ENCODE assay signal across 19 cellular contexts in genomic region chr7:43038229-43038628, GRCh38.
DNase-seq lines count a peak whose midpoint lies in the region; ATAC-seq, FAIRE-seq and TF ChIP-seq lines count a peak whose summit lies in the region.
"Had no signal": no experiment of that assay in that cellular context is flagged by ENCODE, and none has a peak within 500 bp of the region (broad histone marks: within the 10 kb centered on the region; RNA-seq: fewer than 3 reads in every experiment).

No MANE protein-coding gene starts in this region.

- H3K4me1 Mint-ChIP-seq in chondrocyte (ENCODE audit: low read depth): peaks cover 2% of the 10 kb centered on the region
- no peaks in the 10 kb centered on the region for H3K4me1 Mint-ChIP-seq in naive thymus-derived CD8-positive, alpha-beta T cell
- H3K4me1 Mint-ChIP-seq: naive B cell had no signal

- H3K79me2 ChIP-seq in mesendoderm (ENCODE audit: control insufficient read depth, insufficient read depth, low read length): no peaks in the 10 kb centered on the region

- H3K27me3 ChIP-seq in BJ (ENCODE audit: control insufficient read depth, insufficient read depth, low read length) (no peaks in the 10 kb centered on the region; the same call in 1 of the 2 replicates), mesendoderm (ENCODE audit: insufficient read depth, low read length, poor library complexity) (no peaks in the 10 kb centered on the region)
- H3K27me3 ChIP-seq: BLaER1 had no signal

- no peak overlapping the region for H4K5ac ChIP-seq in mesendoderm (ENCODE audit: low read length)

- H3K4me3 Mint-ChIP-seq in chondrocyte (ENCODE audit: unreplicated experiment): no peak overlapping the region
- no peak overlapping the region for H3K4me3 Mint-ChIP-seq in naive thymus-derived CD8-positive, alpha-beta T cell
- H3K4me3 Mint-ChIP-seq: activated CD4-positive, alpha-beta memory T cell treated with anti-CD3 and anti-CD28 coated beads for 36 hours; naive B cell had no signal

- FAIRE-seq in RCC 7860 (lab: Jason Lieb, UNC): no peak
- FAIRE-seq: TTC549 had no signal

- H3K27ac Mint-ChIP-seq in chondrocyte (ENCODE audit: unreplicated experiment): peak overlapping the region; percentile 6
- no peak overlapping the region for H3K27ac Mint-ChIP-seq in naive thymus-derived CD8-positive, alpha-beta T cell
- H3K27ac Mint-ChIP-seq: activated CD4-positive, alpha-beta memory T cell treated with anti-CD3 and anti-CD28 coated beads for 36 hours had no signal

- H2BK15ac ChIP-seq in mesendoderm (replicated peaks; ENCODE audit: low read depth): no peak overlapping the region

- no peak overlapping the region for H3K9ac ChIP-seq in mesendoderm (ENCODE audit: low read length)
- H3K9ac ChIP-seq: BLaER1 had no signal

- TF ChIP-seq CTCF in BJ (IDR thresholded peaks at IDR 0.05; ENCODE audit: insufficient read depth, low read depth, low read length): no peak
- no peak for TF ChIP-seq CTCF in chondrocyte (IDR thresholded peaks at IDR 0.05)

- no peak overlapping the region for H3K23ac ChIP-seq in mesendoderm (ENCODE audit: low read length)

- no peak overlapping the region for H2AK5ac ChIP-seq in mesendoderm (ENCODE audit: low read length)

- H3K4me2 ChIP-seq in mesendoderm (ENCODE audit: low read length): no peak overlapping the region
- H3K4me2 ChIP-seq: BLaER1 had no signal

- CTCF ChIA-PET in BJ (lab: Yijun Ruan, JAX): interaction anchor here (1.2 to 1.5 kb wide), 2 partner anchors 9 to 68 kb away, joined by 3 read pairs; no protein-coding TSS in a partner anchor

- H3K79me1 ChIP-seq in mesendoderm (ENCODE audit: low read length): no peaks in the 10 kb centered on the region

- no peak for ATAC-seq in naive thymus-derived CD8-positive, alpha-beta T cell
- ATAC-seq in HG02588 (IDR thresholded peaks at IDR 0.05; ENCODE audit: unreplicated experiment) (no peak), GM19023 (IDR thresholded peaks at IDR 0.05; ENCODE audit: unreplicated experiment) (no peak)

- no peaks in the 10 kb centered on the region for H3K36me3 ChIP-seq in BJ (ENCODE audit: control insufficient read depth, insufficient read depth, low read length)
- no peaks in the 10 kb centered on the region for H3K36me3 ChIP-seq in mesendoderm (ENCODE audit: control insufficient read depth, insufficient read depth, low read length)
- H3K36me3 ChIP-seq: BLaER1, prostate gland had no signal

- DNase-seq in BJ (ENCODE audit: low read depth) (peak; percentile 85), RCC 7860 (ENCODE audit: low spot score) (peak; percentile 10), chondrocyte (ENCODE audit: low spot score) (no peak), mesendoderm (no peak), NCI-H446 treated with DMSO at 0.1 percent for 48 hours (lab: John Stamatoyannopoulos, UW) (no peak)
- no peak for DNase-seq in naive thymus-derived CD8-positive, alpha-beta T cell
- DNase-seq: activated CD4-positive, alpha-beta memory T cell treated with anti-CD3 and anti-CD28 coated beads for 36 hours; amygdala; dermis blood vessel endothelial cell; H7; naive B cell; NCI-H187; NCI-H526; stimulated activated CD4-positive, alpha-beta T cell treated with anti-CD3 and anti-CD28 coated beads, Interleukin-15, amount 100 ng/mL, for 24 hours had no signal

- peak overlapping the region; percentile 86 for H3K4ac ChIP-seq in mesendoderm (ENCODE audit: low read depth, low read length)

- H3K36me3 Mint-ChIP-seq in chondrocyte (ENCODE audit: low read depth): peaks cover 5% of the 10 kb centered on the region
- no peaks in the 10 kb centered on the region for H3K36me3 Mint-ChIP-seq in naive thymus-derived CD8-positive, alpha-beta T cell
- H3K36me3 Mint-ChIP-seq: activated CD4-positive, alpha-beta memory T cell treated with anti-CD3 and anti-CD28 coated beads for 36 hours had no signal

- POLR2A ChIA-PET in BJ (lab: Charles Lee): no interaction called here
- POLR2A ChIA-PET in naive thymus-derived CD8-positive, alpha-beta T cell (lab: Charles Lee): no interaction called here

- H3K27me3 Mint-ChIP-seq in chondrocyte (ENCODE audit: low read depth): peaks cover 9% of the 10 kb centered on the region
- peaks cover 4 to 17% (median 11%) of the 10 kb centered on the region in 5 donors for H3K27me3 Mint-ChIP-seq in naive thymus-derived CD8-positive, alpha-beta T cell

- H3K27ac ChIP-seq in mesendoderm (ENCODE audit: low read depth, low read length): no peak overlapping the region
- H3K27ac ChIP-seq: BLaER1, prostate gland had no signal

- H3K4me1 ChIP-seq in mesendoderm (ENCODE audit: control insufficient read depth, low read depth, low read length): no peaks in the 10 kb centered on the region
- H3K4me1 ChIP-seq: BLaER1, prostate gland had no signal

- no peak overlapping the region for H3K18ac ChIP-seq in mesendoderm (ENCODE audit: low read length)

- H2BK5ac ChIP-seq in mesendoderm (ENCODE audit: low read length): no peak overlapping the region

- WGBS in mesendoderm (ENCODE audit: extremely low coverage, insufficient coverage, low lambda C conversion rate): no CpG with 5 or more reads among the region's 2 CpGs

- no peak overlapping the region for H3K56ac ChIP-seq in mesendoderm (ENCODE audit: low read length)

- no peak overlapping the region for H2BK120ac ChIP-seq in mesendoderm (ENCODE audit: low read depth, low read length)

- no peak overlapping the region for H4K8ac ChIP-seq in mesendoderm (ENCODE audit: low read depth, low read length)

- peaks cover 6% of the 10 kb centered on the region for H3K9me3 Mint-ChIP-seq in chondrocyte (ENCODE audit: low read depth)
- no peaks in the 10 kb centered on the region for H3K9me3 Mint-ChIP-seq in naive thymus-derived CD8-positive, alpha-beta T cell
- H3K9me3 Mint-ChIP-seq: activated CD4-positive, alpha-beta memory T cell treated with anti-CD3 and anti-CD28 coated beads for 36 hours had no signal

- H3K4me3 ChIP-seq in BJ (ENCODE audit: low read depth, low read length) (no peak overlapping the region), mesendoderm (ENCODE audit: low read length) (no peak overlapping the region)
- H3K4me3 ChIP-seq: BLaER1, prostate gland had no signal

Comparison
In these comparisons a context has a peak if more than half of its experiments do, and no peak if none do; other contexts are left out.
1. DNase-seq: peak in BJ (single experiment) and RCC 7860 (single experiment); none in chondrocyte (single experiment), mesendoderm (single experiment), naive thymus-derived CD8-positive, alpha-beta T cell (0 of 10) and NCI-H446 treated with DMSO at 0.1 percent for 48 hours (single experiment).